ENCODE assay signal across 11 cellular contexts in the genomic region with DNA sequence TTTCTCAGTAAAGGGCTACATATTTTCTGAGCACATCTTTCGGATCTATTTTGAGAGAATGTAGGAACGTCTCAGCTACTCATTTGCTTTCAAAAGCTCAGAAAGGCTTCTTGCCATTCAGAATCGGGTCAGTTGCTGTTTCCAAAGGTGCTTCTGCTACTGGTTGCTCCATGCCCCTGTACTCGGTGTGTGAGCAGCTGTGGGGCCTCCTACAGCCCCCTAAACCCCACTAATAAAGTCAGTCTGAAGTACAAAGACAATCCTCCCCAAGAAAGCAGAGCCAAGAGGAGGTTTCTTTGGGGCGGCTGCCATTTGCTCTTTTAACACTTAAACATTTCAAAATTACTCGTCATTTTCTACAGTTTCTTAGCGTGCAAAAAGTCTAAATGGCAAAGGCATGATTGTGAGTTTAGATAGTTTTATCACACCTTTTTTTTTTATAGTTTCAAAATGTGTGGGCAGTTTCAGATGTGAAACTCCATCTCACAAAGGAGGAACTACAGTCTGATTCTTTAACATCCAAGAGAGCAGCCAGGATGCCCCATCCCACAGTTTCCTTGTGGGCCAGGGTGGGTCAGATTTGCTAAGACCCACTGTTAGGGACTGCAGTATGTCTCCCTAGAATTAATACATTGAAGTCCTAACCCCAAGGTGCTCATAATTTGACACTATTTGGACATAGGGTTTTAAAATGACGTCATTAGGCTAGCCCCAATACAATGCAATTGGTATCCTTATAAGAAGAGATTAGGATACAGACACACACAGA. TPM values are rescaled to one million over a fixed set of nuclear protein-coding genes. Genes with fewer than 3 reads are reported as not detected.
A peak's percentile ranks its signal among the peaks of the same experiment; 100 is the strongest.
DNase-seq lines count a peak whose midpoint lies in the region; ATAC-seq and TF ChIP-seq lines count a peak whose summit lies in the region.
"Had no signal": no experiment of that assay in that cellular context is flagged by ENCODE, and none has a peak within 500 bp of the region (broad histone marks: within the 10 kb centered on the region; RNA-seq: fewer than 3 reads in every experiment).

No MANE protein-coding gene starts in this region.

- DNase-seq in DND-41 = no peak
- DNase-seq in activated T-helper 1 cell treated with anti-CD3 and anti-CD28 coated beads, Interleukin-12 subunit alpha, Interleukin-12 subunit beta, Interleukin-2, Interleukin-4 antibody, amounts not matched to agents 30 ng/mL and 10 ng/mL and 1 ng/mL, durations not matched to agents 14 hours and 24 hours and 36 hours (ENCODE audit: low spot score) = no peak
- no peak for DNase-seq in 8988T
- DNase-seq in H4 (ENCODE audit: low spot score) = no peak
- DNase-seq: HCEC 1CT, NCI-H1694, NCI-H748 treated with DMSO at 0.1 percent for 48 hours had no signal

- H3K36me3 ChIP-seq in DND-41 (ENCODE audit: insufficient read depth, low read length) (peaks cover 71% of the 10 kb centered on the region), Loucy (ENCODE audit: insufficient read depth, low read length) (peaks cover 24% of the 10 kb centered on the region), neutrophil (no peaks in the 10 kb centered on the region)

- H3K27ac ChIP-seq in DND-41 (ENCODE audit: low read length) = peak overlapping the region; percentile 95
- H3K27ac ChIP-seq in neutrophil = peak overlapping the region; percentile 94
- H3K27ac ChIP-seq: SK-N-MC had no signal

- H3K27me3 ChIP-seq in DND-41 (ENCODE audit: insufficient read depth, low read length, poor library complexity) (no peaks in the 10 kb centered on the region), Loucy (ENCODE audit: insufficient read depth, low read length, poor library complexity, severe bottlenecking) (no peaks in the 10 kb centered on the region), neutrophil (no peaks in the 10 kb centered on the region)

- peaks cover 92% of the 10 kb centered on the region for H3K4me1 Mint-ChIP-seq in activated T-helper 1 cell treated with anti-CD3 and anti-CD28 coated beads, Interleukin-12 subunit alpha, Interleukin-12 subunit beta, Interleukin-2, Interleukin-4 antibody, amounts not matched to agents 30 ng/mL and 10 ng/mL and 1 ng/mL, durations not matched to agents 14 hours and 24 hours and 36 hours (ENCODE audit: low read depth)

- H3K27ac Mint-ChIP-seq in activated T-helper 1 cell treated with anti-CD3 and anti-CD28 coated beads, Interleukin-12 subunit alpha, Interleukin-12 subunit beta, Interleukin-2, Interleukin-4 antibody, amounts not matched to agents 30 ng/mL and 10 ng/mL and 1 ng/mL, durations not matched to agents 14 hours and 24 hours and 36 hours = peak overlapping the region; percentile 98

- no peaks in the 10 kb centered on the region for H3K9me2 ChIP-seq in Loucy (replicated peaks; ENCODE audit: low read depth, low read length)

- ATAC-seq in DND-41 (ENCODE audit: insufficient read depth, low read depth) (no peak), HG03457 (IDR thresholded peaks at IDR 0.05; ENCODE audit: unreplicated experiment) (no peak)

- H3K4me1 ChIP-seq in DND-41 (ENCODE audit: insufficient read depth, low read length) = peaks cover 79% of the 10 kb centered on the region
- H3K4me1 ChIP-seq in Loucy (ENCODE audit: insufficient read depth, low read length, poor library complexity, severe bottlenecking) = peaks cover 66% of the 10 kb centered on the region
- H3K4me1 ChIP-seq in neutrophil (ENCODE audit: control insufficient read depth in 1 of 2, insufficient read depth in 1 of 2, low read depth in 1 of 2, low read length in 1 of 2) = peaks cover 68 to 83% of the 10 kb centered on the region in 2 experiments

- H3K27me3 Mint-ChIP-seq in activated T-helper 1 cell treated with anti-CD3 and anti-CD28 coated beads, Interleukin-12 subunit alpha, Interleukin-12 subunit beta, Interleukin-2, Interleukin-4 antibody, amounts not matched to agents 30 ng/mL and 10 ng/mL and 1 ng/mL, durations not matched to agents 14 hours and 24 hours and 36 hours (ENCODE audit: insufficient read depth) = no peaks in the 10 kb centered on the region

- TF ChIP-seq CTCF in DND-41 (IDR thresholded peaks at IDR 0.05; ENCODE audit: borderline replicate concordance, extremely low read depth, low read length, poor library complexity, severe bottlenecking) (no peak), Loucy (conservative IDR thresholded peaks at IDR 0.05; ENCODE audit: low read length) (no peak), neutrophil (IDR thresholded peaks at IDR 0.05) (no peak)

- H3K4me2 ChIP-seq in DND-41 (ENCODE audit: insufficient read depth, low read length) (peak overlapping the region; percentile 89), Loucy (ENCODE audit: low read depth, low read length, poor library complexity, severe bottlenecking) (peak overlapping the region; percentile 95)

- H3K4me3 ChIP-seq in DND-41 (ENCODE audit: low read depth in 1 of 2, low read length in 2 of 2) = peak overlapping the region in 1 of 2 experiments; percentile 79; a peak in 3 of 4 replicates
- H3K4me3 ChIP-seq in Loucy (ENCODE audit: low read length, poor library complexity, severe bottlenecking) = peak overlapping the region; percentile 90
- peak overlapping the region in 1 of 2 experiments; percentile 74 for H3K4me3 ChIP-seq in neutrophil (ENCODE audit: low read depth in 1 of 2, low read length in 1 of 2)
- H3K4me3 ChIP-seq: SK-N-MC had no signal

- intact Hi-C loops in activated T-helper 1 cell treated with anti-CD3 and anti-CD28 coated beads, Interleukin-12 subunit alpha, Interleukin-12 subunit beta, Interleukin-2, Interleukin-4 antibody, amounts not matched to agents 30 ng/mL and 10 ng/mL and 1 ng/mL, durations not matched to agents 14 hours and 24 hours and 36 hours (cut with micrococcal nuclease) = loop anchor here (1.0 to 10.0 kb wide), 7 partner anchors 9 to 1020 kb away; partner anchors contain the start of gene SETD4

- H3F3A ChIP-seq in Loucy (ENCODE audit: low read depth) = peaks cover 4% of the 10 kb centered on the region; the same call in 1 of the 2 replicates

- H3K9me3 ChIP-seq in DND-41 (ENCODE audit: insufficient read depth, low read length, severe bottlenecking) (no peaks in the 10 kb centered on the region), Loucy (ENCODE audit: insufficient read depth, low read depth, low read length) (no peaks in the 10 kb centered on the region), neutrophil (no peaks in the 10 kb centered on the region)

- H3K36me3 Mint-ChIP-seq in activated T-helper 1 cell treated with anti-CD3 and anti-CD28 coated beads, Interleukin-12 subunit alpha, Interleukin-12 subunit beta, Interleukin-2, Interleukin-4 antibody, amounts not matched to agents 30 ng/mL and 10 ng/mL and 1 ng/mL, durations not matched to agents 14 hours and 24 hours and 36 hours (ENCODE audit: low read depth) = peaks cover 52% of the 10 kb centered on the region

- H4K20me1 ChIP-seq in DND-41 (ENCODE audit: insufficient read depth, low read length) (peaks cover 45% of the 10 kb centered on the region), Loucy (ENCODE audit: insufficient read depth, low read length, poor library complexity, severe bottlenecking) (peaks cover 48% of the 10 kb centered on the region)

- H3K9me3 Mint-ChIP-seq in activated T-helper 1 cell treated with anti-CD3 and anti-CD28 coated beads, Interleukin-12 subunit alpha, Interleukin-12 subunit beta, Interleukin-2, Interleukin-4 antibody, amounts not matched to agents 30 ng/mL and 10 ng/mL and 1 ng/mL, durations not matched to agents 14 hours and 24 hours and 36 hours = no peaks in the 10 kb centered on the region

- H2AFZ ChIP-seq in DND-41 (ENCODE audit: low read depth, low read length) = no peak overlapping the region
- H2AFZ ChIP-seq in Loucy (ENCODE audit: low read length) = no peak overlapping the region

- peak overlapping the region; percentile 78 for H3K9ac ChIP-seq in DND-41 (ENCODE audit: low read depth, low read length)
- H3K9ac ChIP-seq in Loucy (ENCODE audit: low read depth, low read length, poor library complexity, severe bottlenecking) = peak overlapping the region; percentile 97

- peak overlapping the region; percentile 93 for H3K4me3 Mint-ChIP-seq in activated T-helper 1 cell treated with anti-CD3 and anti-CD28 coated beads, Interleukin-12 subunit alpha, Interleukin-12 subunit beta, Interleukin-2, Interleukin-4 antibody, amounts not matched to agents 30 ng/mL and 10 ng/mL and 1 ng/mL, durations not matched to agents 14 hours and 24 hours and 36 hours

- peaks cover 100% of the 10 kb centered on the region for H3K79me2 ChIP-seq in DND-41 (ENCODE audit: insufficient read depth, low read length)
- H3K79me2 ChIP-seq in Loucy (ENCODE audit: insufficient read depth, low read length) = peaks cover 94% of the 10 kb centered on the region

RNA-seq across cellular contexts. Expression of gene RUNX1, which starts 4.1 kb away (rescaled TPM):
- total RNA-seq in activated T-helper 1 cell treated with anti-CD3 and anti-CD28 coated beads, Interleukin-12 subunit alpha, Interleukin-12 subunit beta, Interleukin-2, Interleukin-4 antibody, amounts not matched to agents 30 ng/mL and 10 ng/mL and 1 ng/mL, durations not matched to agents 14 hours and 24 hours and 36 hours = 112 and 116 TPM in 2 replicates
- total RNA-seq in H4 (2014; rRNA removed; shearing (Covaris generic)) = 4.6 and 4.9 TPM in 2 replicates

Comparison
In these comparisons a context has a peak if more than half of its experiments do, and no peak if none do; other contexts are left out.
1. RNA of gene RUNX1, which starts 4.1 kb away (total RNA-seq): 112 to 116 TPM in activated T-helper 1 cell treated with anti-CD3 and anti-CD28 coated beads, Interleukin-12 subunit alpha, Interleukin-12 subunit beta, Interleukin-2, Interleukin-4 antibody, amounts not matched to agents 30 ng/mL and 10 ng/mL and 1 ng/mL, durations not matched to agents 14 hours and 24 hours and 36 hours; 4.6 to 4.9 TPM in H4; every median in the first group is over 10 times any median in the second.